In genomic region chr5:178355662-178356061, GRCh38 we compare ENCODE assay signal across 19 cellular contexts.
"Had no signal": no experiment of that assay in that cellular context is flagged by ENCODE, and none has a peak within 500 bp of the region (broad histone marks: within the 10 kb centered on the region; RNA-seq: fewer than 3 reads in every experiment).

No MANE protein-coding gene starts in this region.

- H3K27ac ChIP-seq: body of pancreas, gastrocnemius medialis, left ventricle myocardium inferior, prostate gland, tibial nerve had no signal

- H3K4me1 ChIP-seq: body of pancreas had no signal

- H3K27me3 ChIP-seq: tibial nerve had no signal

- H3K9me3 ChIP-seq: body of pancreas, gastrocnemius medialis, left ventricle myocardium inferior, mucosa of descending colon, prostate gland, tibial nerve had no signal

- DNase-seq: activated B cell treated with CpG ODN at 0.5 μM for 24 hours; activated CD4-positive, alpha-beta T cell treated with anti-CD3 and anti-CD28 coated beads, Interleukin-2, amount 10 ng/mL, durations not matched to agents 24 days and 14 days; activated CD8-positive, alpha-beta memory T cell treated with anti-CD3 and anti-CD28 coated beads for 24 hours; activated naive CD8-positive, alpha-beta T cell treated with anti-CD3 and anti-CD28 coated beads for 36 hours; body of pancreas; cortex of kidney; effector memory CD4-positive, alpha-beta T cell; gastrocnemius medialis; left ventricle myocardium inferior; mucosa of descending colon; naive thymus-derived CD8-positive, alpha-beta T cell; occipital lobe; small intestine; stimulated activated CD4-positive, alpha-beta T cell treated with anti-CD3 and anti-CD28 coated beads, Interleukin-4, amount 100 ng/mL, for 24 hours; stimulated activated naive CD4-positive, alpha-beta T cell had no signal

- H3K4me3 Mint-ChIP-seq: activated B cell treated with CpG ODN at 0.5 μM for 24 hours; activated CD4-positive, alpha-beta T cell treated with anti-CD3 and anti-CD28 coated beads, Interleukin-2, amount 10 ng/mL, durations not matched to agents 24 days and 14 days; activated naive CD8-positive, alpha-beta T cell treated with anti-CD3 and anti-CD28 coated beads for 36 hours; activated T-helper 1 cell treated with anti-CD3 and anti-CD28 coated beads, Interleukin-12 subunit alpha, Interleukin-12 subunit beta, Interleukin-2, Interleukin-4 antibody, amounts not matched to agents 30 ng/mL and 10 ng/mL and 1 ng/mL, durations not matched to agents 14 hours and 24 hours and 36 hours; central memory CD8-positive, alpha-beta T cell had no signal

- ATAC-seq: body of pancreas; mucosa of descending colon; naive thymus-derived CD8-positive, alpha-beta T cell had no signal

- H3K36me3 ChIP-seq: gastrocnemius medialis, left ventricle myocardium inferior, prostate gland, tibial nerve had no signal

- H3K9me3 Mint-ChIP-seq: activated B cell treated with CpG ODN at 0.5 μM for 24 hours; activated naive CD8-positive, alpha-beta T cell treated with anti-CD3 and anti-CD28 coated beads for 36 hours; central memory CD8-positive, alpha-beta T cell; naive thymus-derived CD8-positive, alpha-beta T cell had no signal

- H3K4me3 ChIP-seq: body of pancreas, gastrocnemius medialis, mucosa of descending colon, prostate gland, tibial nerve had no signal

- H3K36me3 Mint-ChIP-seq: activated naive CD8-positive, alpha-beta T cell treated with anti-CD3 and anti-CD28 coated beads for 36 hours; naive thymus-derived CD8-positive, alpha-beta T cell had no signal

- H3K4me1 Mint-ChIP-seq: activated naive CD8-positive, alpha-beta T cell treated with anti-CD3 and anti-CD28 coated beads for 36 hours had no signal

- H3K27ac Mint-ChIP-seq: activated B cell treated with CpG ODN at 0.5 μM for 24 hours; activated CD4-positive, alpha-beta T cell treated with anti-CD3 and anti-CD28 coated beads, Interleukin-2, amount 10 ng/mL, durations not matched to agents 24 days and 14 days; activated naive CD8-positive, alpha-beta T cell treated with anti-CD3 and anti-CD28 coated beads for 36 hours; activated T-helper 1 cell treated with anti-CD3 and anti-CD28 coated beads, Interleukin-12 subunit alpha, Interleukin-12 subunit beta, Interleukin-2, Interleukin-4 antibody, amounts not matched to agents 30 ng/mL and 10 ng/mL and 1 ng/mL, durations not matched to agents 14 hours and 24 hours and 36 hours had no signal
